In genomic region chr20:61387204-61387958, GRCh38 we compare ENCODE assay signal across 9 cellular contexts.
DNase-seq lines count a peak whose midpoint lies in the region; ATAC-seq and TF ChIP-seq lines count a peak whose summit lies in the region.
"Had no signal": no experiment of that assay in that cellular context is flagged by ENCODE, and none has a peak within 500 bp of the region (broad histone marks: within the 10 kb centered on the region; RNA-seq: fewer than 3 reads in every experiment).

No MANE protein-coding gene starts in this region.

- peaks cover 29% of the 10 kb centered on the region for H3K4me1 Mint-ChIP-seq in nephron progenitor cell

- no peaks in the 10 kb centered on the region for H3K36me3 ChIP-seq in HUES64 (ENCODE audit: insufficient read depth, low read length)

- peaks cover 12% of the 10 kb centered on the region; the same call in 1 of the 2 replicates for H3K9me3 ChIP-seq in HUES64 (ENCODE audit: insufficient read depth, low read depth, low read length)

- no peak for ATAC-seq in HG02588 (IDR thresholded peaks at IDR 0.05; ENCODE audit: unreplicated experiment)

- 40% methylated on average over 13 of the region's 13 CpGs for WGBS in HUES64

- peaks cover 33% of the 10 kb centered on the region for H3K9me3 Mint-ChIP-seq in nephron progenitor cell

- peaks cover 5% of the 10 kb centered on the region for H3K27me3 Mint-ChIP-seq in nephron progenitor cell (ENCODE audit: low read depth, poor library complexity)

- peaks cover 5% of the 10 kb centered on the region for H3K36me3 Mint-ChIP-seq in nephron progenitor cell (ENCODE audit: low read depth)

- H3K4me1 ChIP-seq in HUES64 (ENCODE audit: insufficient read depth, low read length): peaks cover 13% of the 10 kb centered on the region; the same call in 1 of the 2 replicates

- H3K4me3 ChIP-seq in HUES64 (ENCODE audit: low read length): 0 out of 2 replicates have a peak overlapping the region, but pooled peaks have one; percentile 4

- no peak overlapping the region for H3K27ac Mint-ChIP-seq in nephron progenitor cell

- DNase-seq in Daoy (ENCODE audit: low read depth) (peak; percentile 77), dermis blood vessel endothelial cell (peak; percentile 25), nephron progenitor cell (peak; percentile 68), NCI-H524 treated with DMSO at 0.1 percent for 48 hours (lab: John Stamatoyannopoulos, UW) (no peak), NCI-H1694 (lab: John Stamatoyannopoulos, UW) (no peak)
- DNase-seq: activated CD4-positive, alpha-beta T cell treated with anti-CD3 and anti-CD28 coated beads, Interleukin-2, amount 50 U/mL, for 1 hour; NCI-H526 treated with DMSO at 0.1 percent for 48 hours had no signal

- no peak overlapping the region for H3K27ac ChIP-seq in HUES64 (ENCODE audit: low read depth, low read length)

- no peak overlapping the region for H3K9ac ChIP-seq in HUES64 (ENCODE audit: low read depth, low read length)

- TF ChIP-seq CTCF in nephron progenitor cell (IDR thresholded peaks at IDR 0.05): no peak

- peak overlapping the region; percentile 52 for H3K4me3 Mint-ChIP-seq in nephron progenitor cell

- no peaks in the 10 kb centered on the region for H3K27me3 ChIP-seq in HUES64 (ENCODE audit: insufficient read depth, low read length)

Comparison
In these comparisons a context has a peak if more than half of its experiments do, and no peak if none do; other contexts are left out.
1. DNase-seq: peak in Daoy (single experiment), dermis blood vessel endothelial cell (single experiment) and nephron progenitor cell (single experiment); none in NCI-H524 treated with DMSO at 0.1 percent for 48 hours (single experiment) and NCI-H1694 (single experiment).